Comparison of ENCODE assay signal across 8 cellular contexts in the genomic region with DNA sequence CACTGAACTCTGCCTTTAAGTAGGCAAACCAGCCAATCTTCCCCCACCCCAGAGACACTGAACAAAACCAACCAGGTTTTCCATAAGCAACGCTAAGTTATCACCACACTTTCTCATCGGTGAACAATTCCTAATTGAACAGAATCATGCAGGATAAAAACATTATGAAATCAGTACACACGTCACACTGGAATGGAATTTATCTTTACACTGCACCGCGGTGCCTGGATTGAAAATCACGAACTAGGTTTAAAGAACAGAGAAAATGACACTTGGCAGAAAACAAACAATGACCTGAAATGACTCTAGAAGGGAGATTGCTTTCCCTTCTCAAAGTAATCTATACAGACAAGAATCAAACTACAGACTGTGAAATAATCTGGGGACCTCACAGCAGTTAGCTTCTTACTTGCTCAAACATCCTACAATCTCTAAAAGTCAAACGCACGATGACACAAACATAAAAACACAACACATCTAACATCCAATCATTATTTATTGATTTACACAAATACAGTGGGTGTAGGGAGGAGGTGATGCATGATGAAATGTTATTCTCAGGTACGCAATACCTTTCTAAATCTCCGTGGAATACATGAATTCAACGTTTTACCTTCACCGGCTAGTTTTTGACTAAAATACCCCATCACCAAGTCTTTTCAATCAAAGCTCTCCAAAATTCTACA. TPM values are rescaled to one million over a fixed set of nuclear protein-coding genes. Genes with fewer than 3 reads are reported as not detected.
DNase-seq lines count a peak whose midpoint lies in the region; ATAC-seq, FAIRE-seq and TF ChIP-seq lines count a peak whose summit lies in the region.

No MANE protein-coding gene starts in this region.

- no peak for ATAC-seq in HG02623 (IDR thresholded peaks at IDR 0.05; ENCODE audit: unreplicated experiment)
- ATAC-seq in HG02610 (IDR thresholded peaks at IDR 0.05; ENCODE audit: unreplicated experiment), result no peak
- ATAC-seq in GM19035 (IDR thresholded peaks at IDR 0.05; ENCODE audit: unreplicated experiment), result no peak
- no peak for ATAC-seq in GM18520 (IDR thresholded peaks at IDR 0.05; ENCODE audit: unreplicated experiment)

- H3K23ac ChIP-seq in mesendoderm (ENCODE audit: low read length), result no peak overlapping the region

- peaks cover 2% of the 10 kb centered on the region for H3K79me1 ChIP-seq in mesendoderm (ENCODE audit: low read length)

- no peak overlapping the region for H2AK5ac ChIP-seq in mesendoderm (ENCODE audit: low read length)

- H3K36me3 ChIP-seq in bronchial epithelial cell (ENCODE audit: control insufficient read depth, insufficient read depth, low read length) (peaks cover 2% of the 10 kb centered on the region), mesendoderm (ENCODE audit: control insufficient read depth, insufficient read depth, low read length) (no peaks in the 10 kb centered on the region)

- H3K9ac ChIP-seq in mesendoderm (ENCODE audit: low read length), result peak overlapping the region; percentile 78

- H2BK5ac ChIP-seq in mesendoderm (ENCODE audit: low read length), result no peak overlapping the region

- no peak overlapping the region for H2BK15ac ChIP-seq in mesendoderm (replicated peaks; ENCODE audit: low read depth)

- FAIRE-seq in bronchial epithelial cell (lab: Jason Lieb, UNC), result no peak

- H3K4me3 ChIP-seq in AG09309 (ENCODE audit: control insufficient read depth, low read depth, low read length), result peak overlapping the region; percentile 99
- peak overlapping the region; percentile 69 for H3K4me3 ChIP-seq in bronchial epithelial cell (ENCODE audit: low read depth, low read length)
- H3K4me3 ChIP-seq in mesendoderm (ENCODE audit: low read length), result peak overlapping the region; percentile 66

- H3K4ac ChIP-seq in mesendoderm (ENCODE audit: low read depth, low read length), result no peak overlapping the region

- H2BK120ac ChIP-seq in mesendoderm (ENCODE audit: low read depth, low read length), result no peak overlapping the region

- peak overlapping the region; percentile 87 for H3K56ac ChIP-seq in mesendoderm (ENCODE audit: low read length)

- H3K4me2 ChIP-seq in mesendoderm (ENCODE audit: low read length), result peak overlapping the region; percentile 75

- 97% methylated on average over 2 of the region's 12 CpGs for WGBS in mesendoderm (ENCODE audit: extremely low coverage, insufficient coverage, low lambda C conversion rate)

- H3K27me3 ChIP-seq in bronchial epithelial cell (ENCODE audit: control insufficient read depth, insufficient read depth, low read length) (no peaks in the 10 kb centered on the region), mesendoderm (ENCODE audit: insufficient read depth, low read length, poor library complexity) (no peaks in the 10 kb centered on the region)

- no peak overlapping the region for H3K27ac ChIP-seq in mesendoderm (ENCODE audit: low read depth, low read length)

- H3K4me1 ChIP-seq in mesendoderm (ENCODE audit: control insufficient read depth, low read depth, low read length), result peaks cover 6% of the 10 kb centered on the region

- no peak overlapping the region for H3K18ac ChIP-seq in mesendoderm (ENCODE audit: low read length)

- H3K79me2 ChIP-seq in mesendoderm (ENCODE audit: control insufficient read depth, insufficient read depth, low read length), result peaks cover 42% of the 10 kb centered on the region

- DNase-seq in AG09309 (ENCODE audit: low read depth), result no peak
- DNase-seq in HuH-7 (ENCODE audit: low spot score), result peak; percentile 11
- DNase-seq in bronchial epithelial cell (ENCODE audit: low read depth), result peak; percentile 67
- no peak for DNase-seq in mesendoderm

- no peak overlapping the region for H4K5ac ChIP-seq in mesendoderm (ENCODE audit: low read length)

- TF ChIP-seq CTCF in AG09309 (IDR thresholded peaks at IDR 0.05; ENCODE audit: control insufficient read depth, insufficient read depth, low read depth, low read length, missing control alignments) (no peak), bronchial epithelial cell (IDR thresholded peaks at IDR 0.05; ENCODE audit: insufficient read depth, low read length, severe bottlenecking) (no peak)

- H4K8ac ChIP-seq in mesendoderm (ENCODE audit: low read depth, low read length), result no peak overlapping the region

RNA-seq across cellular contexts. Expression of a gene that starts 1.9 kb away (rescaled TPM):
- 20.5 and 28.2 TPM in 2 replicates for total RNA-seq in bronchial epithelial cell
- polyA plus RNA-seq in mesendoderm (2013, experiment 1 of 2), result 59.6 TPM
- polyA plus RNA-seq in mesendoderm (2013, experiment 2 of 2), result 61.5 TPM

Comparison
In these comparisons a context has a peak if more than half of its experiments do, and no peak if none do; other contexts are left out.
1. DNase-seq: peak in HuH-7 (single experiment) and bronchial epithelial cell (single experiment); none in AG09309 (single experiment) and mesendoderm (single experiment).
2. Peak in every context shown above with its lines, with median percentiles within 50 percentile points of each other: H3K4me3 ChIP-seq.